In the genomic region with DNA sequence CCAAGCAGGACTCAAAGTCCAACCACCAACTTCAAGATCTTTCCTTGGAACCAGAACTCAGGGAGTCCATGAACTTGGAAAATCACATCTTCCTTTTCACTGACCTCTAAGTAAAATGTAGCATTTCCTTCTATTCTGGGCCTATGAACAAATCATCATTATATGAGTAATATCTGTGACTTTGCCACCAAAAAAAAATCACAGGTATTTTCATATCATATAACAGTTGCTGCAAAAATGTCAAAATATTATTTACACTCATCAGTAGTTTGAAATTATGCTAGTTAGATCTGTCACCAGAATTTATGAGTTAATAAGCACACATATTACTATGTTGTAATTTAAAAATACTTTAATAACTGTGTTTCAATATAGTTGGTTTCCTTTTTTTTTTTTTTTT, we compare ENCODE assay signal across 1 cellular context.
TF ChIP-seq lines count a peak whose summit lies in the region.

No MANE protein-coding gene starts in this region.

TF ChIP-seq in SK-N-SH treated with all-trans-retinoic acid at 6 μM for 48 hours, 23 proteins besides CTCF, POLR2A, EP300 and RAD21 (continued from another document):
- TF ChIP-seq TOX (CRISPR knock-in tag; IDR thresholded peaks at IDR 0.05; ENCODE audit: borderline replicate concordance), result no peak
- no peak for TF ChIP-seq ISL1 (CRISPR knock-in tag; IDR thresholded peaks at IDR 0.05)
- no peak for TF ChIP-seq ESRRG (CRISPR knock-in tag; IDR thresholded peaks at IDR 0.05)
- TF ChIP-seq ZFP30 (CRISPR knock-in tag; IDR thresholded peaks at IDR 0.05), result no peak
- TF ChIP-seq ZNF70 (CRISPR knock-in tag; IDR thresholded peaks at IDR 0.05), result no peak
- TF ChIP-seq, protein P1, sequence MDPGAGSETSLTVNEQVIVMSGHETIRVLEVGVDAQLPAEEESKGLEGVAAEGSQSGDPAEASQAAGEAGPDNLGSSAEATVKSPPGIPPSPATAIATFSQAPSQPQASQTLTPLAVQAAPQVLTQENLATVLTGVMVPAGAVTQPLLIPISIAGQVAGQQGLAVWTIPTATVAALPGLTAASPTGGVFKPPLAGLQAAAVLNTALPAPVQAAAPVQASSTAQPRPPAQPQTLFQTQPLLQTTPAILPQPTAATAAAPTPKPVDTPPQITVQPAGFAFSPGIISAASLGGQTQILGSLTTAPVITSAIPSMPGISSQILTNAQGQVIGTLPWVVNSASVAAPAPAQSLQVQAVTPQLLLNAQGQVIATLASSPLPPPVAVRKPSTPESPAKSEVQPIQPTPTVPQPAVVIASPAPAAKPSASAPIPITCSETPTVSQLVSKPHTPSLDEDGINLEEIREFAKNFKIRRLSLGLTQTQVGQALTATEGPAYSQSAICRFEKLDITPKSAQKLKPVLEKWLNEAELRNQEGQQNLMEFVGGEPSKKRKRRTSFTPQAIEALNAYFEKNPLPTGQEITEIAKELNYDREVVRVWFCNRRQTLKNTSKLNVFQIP (CRISPR knock-in tag; IDR thresholded peaks at IDR 0.05; ENCODE audit: borderline replicate concordance, low read depth), result no peak
- no peak for TF ChIP-seq SNAI2 (CRISPR knock-in tag; IDR thresholded peaks at IDR 0.05)
- TF ChIP-seq, protein P2, sequence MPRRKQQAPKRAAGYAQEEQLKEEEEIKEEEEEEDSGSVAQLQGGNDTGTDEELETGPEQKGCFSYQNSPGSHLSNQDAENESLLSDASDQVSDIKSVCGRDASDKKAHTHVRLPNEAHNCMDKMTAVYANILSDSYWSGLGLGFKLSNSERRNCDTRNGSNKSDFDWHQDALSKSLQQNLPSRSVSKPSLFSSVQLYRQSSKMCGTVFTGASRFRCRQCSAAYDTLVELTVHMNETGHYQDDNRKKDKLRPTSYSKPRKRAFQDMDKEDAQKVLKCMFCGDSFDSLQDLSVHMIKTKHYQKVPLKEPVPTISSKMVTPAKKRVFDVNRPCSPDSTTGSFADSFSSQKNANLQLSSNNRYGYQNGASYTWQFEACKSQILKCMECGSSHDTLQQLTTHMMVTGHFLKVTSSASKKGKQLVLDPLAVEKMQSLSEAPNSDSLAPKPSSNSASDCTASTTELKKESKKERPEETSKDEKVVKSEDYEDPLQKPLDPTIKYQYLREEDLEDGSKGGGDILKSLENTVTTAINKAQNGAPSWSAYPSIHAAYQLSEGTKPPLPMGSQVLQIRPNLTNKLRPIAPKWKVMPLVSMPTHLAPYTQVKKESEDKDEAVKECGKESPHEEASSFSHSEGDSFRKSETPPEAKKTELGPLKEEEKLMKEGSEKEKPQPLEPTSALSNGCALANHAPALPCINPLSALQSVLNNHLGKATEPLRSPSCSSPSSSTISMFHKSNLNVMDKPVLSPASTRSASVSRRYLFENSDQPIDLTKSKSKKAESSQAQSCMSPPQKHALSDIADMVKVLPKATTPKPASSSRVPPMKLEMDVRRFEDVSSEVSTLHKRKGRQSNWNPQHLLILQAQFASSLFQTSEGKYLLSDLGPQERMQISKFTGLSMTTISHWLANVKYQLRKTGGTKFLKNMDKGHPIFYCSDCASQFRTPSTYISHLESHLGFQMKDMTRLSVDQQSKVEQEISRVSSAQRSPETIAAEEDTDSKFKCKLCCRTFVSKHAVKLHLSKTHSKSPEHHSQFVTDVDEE (CRISPR knock-in tag; IDR thresholded peaks at IDR 0.05), result no peak
- TF ChIP-seq ZFP3 (CRISPR knock-in tag; IDR thresholded peaks at IDR 0.05), result no peak
- no peak for TF ChIP-seq ZNF8 (CRISPR knock-in tag; IDR thresholded peaks at IDR 0.05)
- no peak for TF ChIP-seq RARB (CRISPR knock-in tag; IDR thresholded peaks at IDR 0.05)
- no peak for TF ChIP-seq PPARA (CRISPR knock-in tag; IDR thresholded peaks at IDR 0.05; ENCODE audit: borderline replicate concordance)
- TF ChIP-seq CSDC2 (CRISPR knock-in tag; IDR thresholded peaks at IDR 0.05), result no peak
- no peak for TF ChIP-seq ZC3H10 (CRISPR knock-in tag; IDR thresholded peaks at IDR 0.05)
- TF ChIP-seq ARNTL (CRISPR knock-in tag; IDR thresholded peaks at IDR 0.05; ENCODE audit: borderline replicate concordance, low read depth), result no peak
